8 cellular contexts compared by ENCODE assay signal in genomic region chr15:88642514-88642913, GRCh38. TPM values are rescaled to one million over a fixed set of nuclear protein-coding genes. Genes with fewer than 3 reads are reported as not detected.
A peak's percentile ranks its signal among the peaks of the same experiment; 100 is the strongest.
DNase-seq lines count a peak whose midpoint lies in the region; ATAC-seq and TF ChIP-seq lines count a peak whose summit lies in the region.
"Not testable (repeated sequence)": the region's sequence is repeated elsewhere in the genome, so short reads cannot be mapped to it uniquely, and the experiment has no call there.

No MANE protein-coding gene starts in this region.

- H3K9ac ChIP-seq in BLaER1 treated with 17β-estradiol and CSF1 and Interleukin-3, amounts not matched to agents 10 nM and 100 nM: peak overlapping the region in 1 of 11 experiments; percentile 44; a peak in 1 of 22 replicates

- not testable (repeated sequence) for TF ChIP-seq CTCF in natural killer cell (IDR thresholded peaks at IDR 0.05)

- peaks cover 58% of the 10 kb centered on the region for H3K4me1 Mint-ChIP-seq in T-helper 17 cell
- peaks cover 70% of the 10 kb centered on the region for H3K4me1 Mint-ChIP-seq in activated CD8-positive, alpha-beta memory T cell treated with anti-CD3 and anti-CD28 coated beads, Interleukin-2, amount 10 ng/mL, durations not matched to agents 7 days and 5 days
- H3K4me1 Mint-ChIP-seq in activated naive CD4-positive, alpha-beta T cell treated with anti-CD3 and anti-CD28 coated beads, Interleukin-2, amount 50 U/mL, for 24 hours: peaks cover 79% of the 10 kb centered on the region
- H3K4me1 Mint-ChIP-seq in effector memory CD8-positive, alpha-beta T cell (ENCODE audit: low read depth in 2 of 2): peaks cover 62 to 72% of the 10 kb centered on the region in 2 donors
- peaks cover 62 to 63% of the 10 kb centered on the region in 2 donors for H3K4me1 Mint-ChIP-seq in natural killer cell
- peaks cover 79% of the 10 kb centered on the region for H3K4me1 Mint-ChIP-seq in stimulated activated memory B cell treated with anti-CD40 and anti-IgM and Interleukin-4, amounts not matched to agents 10 μg/mL and 1 μg/mL and 100 μg/mL, for 72 hours

- H3K27ac ChIP-seq in BLaER1 treated with 17β-estradiol and CSF1 and Interleukin-3, amounts not matched to agents 10 nM and 100 nM: peak overlapping the region in 7 of 11 experiments; percentile 89 to 96 (median 94); a peak in 11 of 22 replicates

- H3K27me3 ChIP-seq in BLaER1 treated with 17β-estradiol and CSF1 and Interleukin-3, amounts not matched to agents 10 nM and 100 nM: not testable (repeated sequence)

- H3K4me1 ChIP-seq in BLaER1 treated with 17β-estradiol and CSF1 and Interleukin-3, amounts not matched to agents 10 nM and 100 nM: peaks cover 48 to 60% (median 55%) of the 10 kb centered on the region in 10 experiments

- peak overlapping the region; percentile 77 for H3K4me3 Mint-ChIP-seq in T-helper 17 cell
- peak overlapping the region; percentile 39 for H3K4me3 Mint-ChIP-seq in activated CD8-positive, alpha-beta memory T cell treated with anti-CD3 and anti-CD28 coated beads, Interleukin-2, amount 10 ng/mL, durations not matched to agents 7 days and 5 days
- peak overlapping the region; percentile 36 for H3K4me3 Mint-ChIP-seq in activated naive CD4-positive, alpha-beta T cell treated with anti-CD3 and anti-CD28 coated beads, Interleukin-2, amount 50 U/mL, for 24 hours
- H3K4me3 Mint-ChIP-seq in effector memory CD8-positive, alpha-beta T cell: peak overlapping the region; percentile 59 to 91
- not testable (repeated sequence) for H3K4me3 Mint-ChIP-seq in natural killer cell
- H3K4me3 Mint-ChIP-seq in stimulated activated memory B cell treated with anti-CD40 and anti-IgM and Interleukin-4, amounts not matched to agents 10 μg/mL and 1 μg/mL and 100 μg/mL, for 72 hours: peak overlapping the region; percentile 19

- peaks cover 0 to 32% (median 0%) of the 10 kb centered on the region in 11 experiments; a peak in 2 of 22 replicates for H4K20me1 ChIP-seq in BLaER1 treated with 17β-estradiol and CSF1 and Interleukin-3, amounts not matched to agents 10 nM and 100 nM

- intact Hi-C loops in natural killer cell (cut with micrococcal nuclease): not testable (repeated sequence)

- not testable (repeated sequence) for H3K9me3 ChIP-seq in BLaER1 treated with 17β-estradiol and CSF1 and Interleukin-3, amounts not matched to agents 10 nM and 100 nM (replicated peaks in 1 of 11); T-helper 17 cell (ENCODE audit: control insufficient read depth, low read length, poor library complexity, severe bottlenecking)

- H3K4me2 ChIP-seq in BLaER1 treated with 17β-estradiol and CSF1 and Interleukin-3, amounts not matched to agents 10 nM and 100 nM: peak overlapping the region in 7 of 11 experiments; percentile 92 to 98 (median 96); a peak in 9 of 22 replicates

- CTCF ChIA-PET in activated CD8-positive, alpha-beta memory T cell treated with anti-CD3 and anti-CD28 coated beads, Interleukin-2, amount 10 ng/mL, durations not matched to agents 7 days and 5 days (lab: Charles Lee): interaction anchor here (0.8 to 1.8 kb wide), 3 partner anchors 18 to 59 kb away, joined by 3 to 4 read pairs (median 3); partner anchors contain the start of gene AEN

- H3K4me3 ChIP-seq in BLaER1 treated with 17β-estradiol and CSF1 and Interleukin-3, amounts not matched to agents 10 nM and 100 nM: not testable (repeated sequence)

- H3K36me3 ChIP-seq in BLaER1 treated with 17β-estradiol and CSF1 and Interleukin-3, amounts not matched to agents 10 nM and 100 nM: not testable (repeated sequence)

- H3K27ac Mint-ChIP-seq in T-helper 17 cell (peak overlapping the region; percentile 100), natural killer cell (peak overlapping the region; percentile 78 to 97)
- H3K27ac Mint-ChIP-seq in activated CD8-positive, alpha-beta memory T cell treated with anti-CD3 and anti-CD28 coated beads, Interleukin-2, amount 10 ng/mL, durations not matched to agents 7 days and 5 days: not testable (repeated sequence)
- peak overlapping the region; percentile 51 for H3K27ac Mint-ChIP-seq in activated naive CD4-positive, alpha-beta T cell treated with anti-CD3 and anti-CD28 coated beads, Interleukin-2, amount 50 U/mL, for 24 hours
- peak overlapping the region; percentile 97 to 99 for H3K27ac Mint-ChIP-seq in effector memory CD8-positive, alpha-beta T cell
- peak overlapping the region; percentile 88 for H3K27ac Mint-ChIP-seq in stimulated activated memory B cell treated with anti-CD40 and anti-IgM and Interleukin-4, amounts not matched to agents 10 μg/mL and 1 μg/mL and 100 μg/mL, for 72 hours

- DNase-seq in T-helper 17 cell; activated CD8-positive, alpha-beta memory T cell treated with anti-CD3 and anti-CD28 coated beads, Interleukin-2, amount 10 ng/mL, durations not matched to agents 7 days and 5 days; effector memory CD8-positive, alpha-beta T cell; natural killer cell: not testable (repeated sequence)

- H3K36me3 Mint-ChIP-seq in T-helper 17 cell (ENCODE audit: low read depth): peaks cover 15% of the 10 kb centered on the region
- peaks cover 60% of the 10 kb centered on the region for H3K36me3 Mint-ChIP-seq in activated CD8-positive, alpha-beta memory T cell treated with anti-CD3 and anti-CD28 coated beads, Interleukin-2, amount 10 ng/mL, durations not matched to agents 7 days and 5 days
- peaks cover 19% of the 10 kb centered on the region for H3K36me3 Mint-ChIP-seq in activated naive CD4-positive, alpha-beta T cell treated with anti-CD3 and anti-CD28 coated beads, Interleukin-2, amount 50 U/mL, for 24 hours
- peaks cover 81% of the 10 kb centered on the region for H3K36me3 Mint-ChIP-seq in effector memory CD8-positive, alpha-beta T cell (ENCODE audit: insufficient read depth)
- not testable (repeated sequence) for H3K36me3 Mint-ChIP-seq in natural killer cell
- H3K36me3 Mint-ChIP-seq in stimulated activated memory B cell treated with anti-CD40 and anti-IgM and Interleukin-4, amounts not matched to agents 10 μg/mL and 1 μg/mL and 100 μg/mL, for 72 hours: peaks cover 40% of the 10 kb centered on the region

- H3K27me3 Mint-ChIP-seq in T-helper 17 cell; activated CD8-positive, alpha-beta memory T cell treated with anti-CD3 and anti-CD28 coated beads, Interleukin-2, amount 10 ng/mL, durations not matched to agents 7 days and 5 days; activated naive CD4-positive, alpha-beta T cell treated with anti-CD3 and anti-CD28 coated beads, Interleukin-2, amount 50 U/mL, for 24 hours; effector memory CD8-positive, alpha-beta T cell; natural killer cell (ENCODE audit: low read depth in 2 of 2); stimulated activated memory B cell treated with anti-CD40 and anti-IgM and Interleukin-4, amounts not matched to agents 10 μg/mL and 1 μg/mL and 100 μg/mL, for 72 hours: not testable (repeated sequence)

- H3K9me3 Mint-ChIP-seq in activated CD8-positive, alpha-beta memory T cell treated with anti-CD3 and anti-CD28 coated beads, Interleukin-2, amount 10 ng/mL, durations not matched to agents 7 days and 5 days (ENCODE audit: low read depth); activated naive CD4-positive, alpha-beta T cell treated with anti-CD3 and anti-CD28 coated beads, Interleukin-2, amount 50 U/mL, for 24 hours; effector memory CD8-positive, alpha-beta T cell; natural killer cell; stimulated activated memory B cell treated with anti-CD40 and anti-IgM and Interleukin-4, amounts not matched to agents 10 μg/mL and 1 μg/mL and 100 μg/mL, for 72 hours: not testable (repeated sequence)

- TF ChIP-seq POLR2A in GM19193 (IDR thresholded peaks at IDR 0.05; ENCODE audit: extremely low read depth, insufficient read depth, insufficient read length): peak; percentile 11

- ATAC-seq in T-helper 17 cell; activated CD8-positive, alpha-beta memory T cell treated with anti-CD3 and anti-CD28 coated beads, Interleukin-2, amount 10 ng/mL, durations not matched to agents 7 days and 5 days; effector memory CD8-positive, alpha-beta T cell (replicated peaks); natural killer cell; stimulated activated memory B cell treated with anti-CD40 and anti-IgM and Interleukin-4, amounts not matched to agents 10 μg/mL and 1 μg/mL and 100 μg/mL, for 72 hours: not testable (repeated sequence)

RNA-seq across cellular contexts. Expression of gene ISG20, which starts 3.7 kb away (rescaled TPM):
- total RNA-seq in T-helper 17 cell (100 to 1,000 TPM; 124 to 141 TPM), natural killer cell (100 to 1,000 TPM in 2 of 3 donors, 10 to 100 TPM in 1; 80.6 to 137 (median 116) TPM)
- 100 to 1,000 TPM; 155 to 379 TPM for total RNA-seq in activated CD8-positive, alpha-beta memory T cell treated with anti-CD3 and anti-CD28 coated beads, Interleukin-2, amount 10 ng/mL, durations not matched to agents 7 days and 5 days

RNA-seq across cellular contexts. Expression of gene AEN, which starts 21.4 kb away (rescaled TPM):
- total RNA-seq in T-helper 17 cell (10 to 100 TPM; 32.2 to 41.0 TPM), natural killer cell (10 to 100 TPM; 19.9 to 26.9 (median 20.9) TPM)
- 10 to 100 TPM; 55.7 to 57.4 TPM for total RNA-seq in activated CD8-positive, alpha-beta memory T cell treated with anti-CD3 and anti-CD28 coated beads, Interleukin-2, amount 10 ng/mL, durations not matched to agents 7 days and 5 days
